ENCODE assay signal across 1 cellular context in genomic region chr2:96208144-96209010, GRCh38.
TF ChIP-seq lines count a peak whose summit lies in the region.

Gene STARD7 (minus strand): TSS chr2:96208827. CDS start chr2:96208434, 393 bp downstream.

TF ChIP-seq in neural cell, 6 proteins besides CTCF, POLR2A, EP300 and RAD21 (continued from another document):
- TF ChIP-seq, protein P1, sequence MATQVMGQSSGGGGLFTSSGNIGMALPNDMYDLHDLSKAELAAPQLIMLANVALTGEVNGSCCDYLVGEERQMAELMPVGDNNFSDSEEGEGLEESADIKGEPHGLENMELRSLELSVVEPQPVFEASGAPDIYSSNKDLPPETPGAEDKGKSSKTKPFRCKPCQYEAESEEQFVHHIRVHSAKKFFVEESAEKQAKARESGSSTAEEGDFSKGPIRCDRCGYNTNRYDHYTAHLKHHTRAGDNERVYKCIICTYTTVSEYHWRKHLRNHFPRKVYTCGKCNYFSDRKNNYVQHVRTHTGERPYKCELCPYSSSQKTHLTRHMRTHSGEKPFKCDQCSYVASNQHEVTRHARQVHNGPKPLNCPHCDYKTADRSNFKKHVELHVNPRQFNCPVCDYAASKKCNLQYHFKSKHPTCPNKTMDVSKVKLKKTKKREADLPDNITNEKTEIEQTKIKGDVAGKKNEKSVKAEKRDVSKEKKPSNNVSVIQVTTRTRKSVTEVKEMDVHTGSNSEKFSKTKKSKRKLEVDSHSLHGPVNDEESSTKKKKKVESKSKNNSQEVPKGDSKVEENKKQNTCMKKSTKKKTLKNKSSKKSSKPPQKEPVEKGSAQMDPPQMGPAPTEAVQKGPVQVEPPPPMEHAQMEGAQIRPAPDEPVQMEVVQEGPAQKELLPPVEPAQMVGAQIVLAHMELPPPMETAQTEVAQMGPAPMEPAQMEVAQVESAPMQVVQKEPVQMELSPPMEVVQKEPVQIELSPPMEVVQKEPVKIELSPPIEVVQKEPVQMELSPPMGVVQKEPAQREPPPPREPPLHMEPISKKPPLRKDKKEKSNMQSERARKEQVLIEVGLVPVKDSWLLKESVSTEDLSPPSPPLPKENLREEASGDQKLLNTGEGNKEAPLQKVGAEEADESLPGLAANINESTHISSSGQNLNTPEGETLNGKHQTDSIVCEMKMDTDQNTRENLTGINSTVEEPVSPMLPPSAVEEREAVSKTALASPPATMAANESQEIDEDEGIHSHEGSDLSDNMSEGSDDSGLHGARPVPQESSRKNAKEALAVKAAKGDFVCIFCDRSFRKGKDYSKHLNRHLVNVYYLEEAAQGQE (IDR thresholded peaks at IDR 0.05; ENCODE audit: borderline replicate concordance) = no peak
- TF ChIP-seq MXI1 (conservative IDR thresholded peaks at IDR 0.05; ENCODE audit: poor library complexity, severe bottlenecking) (peak; percentile 93), TAF1 (IDR thresholded peaks at IDR 0.05; ENCODE audit: low read depth) (peak; percentile 78), EZH2 (IDR thresholded peaks at IDR 0.05; ENCODE audit: borderline replicate concordance, insufficient read depth, low read length, poor library complexity, severe bottlenecking) (no peak)
